In the genomic region with DNA sequence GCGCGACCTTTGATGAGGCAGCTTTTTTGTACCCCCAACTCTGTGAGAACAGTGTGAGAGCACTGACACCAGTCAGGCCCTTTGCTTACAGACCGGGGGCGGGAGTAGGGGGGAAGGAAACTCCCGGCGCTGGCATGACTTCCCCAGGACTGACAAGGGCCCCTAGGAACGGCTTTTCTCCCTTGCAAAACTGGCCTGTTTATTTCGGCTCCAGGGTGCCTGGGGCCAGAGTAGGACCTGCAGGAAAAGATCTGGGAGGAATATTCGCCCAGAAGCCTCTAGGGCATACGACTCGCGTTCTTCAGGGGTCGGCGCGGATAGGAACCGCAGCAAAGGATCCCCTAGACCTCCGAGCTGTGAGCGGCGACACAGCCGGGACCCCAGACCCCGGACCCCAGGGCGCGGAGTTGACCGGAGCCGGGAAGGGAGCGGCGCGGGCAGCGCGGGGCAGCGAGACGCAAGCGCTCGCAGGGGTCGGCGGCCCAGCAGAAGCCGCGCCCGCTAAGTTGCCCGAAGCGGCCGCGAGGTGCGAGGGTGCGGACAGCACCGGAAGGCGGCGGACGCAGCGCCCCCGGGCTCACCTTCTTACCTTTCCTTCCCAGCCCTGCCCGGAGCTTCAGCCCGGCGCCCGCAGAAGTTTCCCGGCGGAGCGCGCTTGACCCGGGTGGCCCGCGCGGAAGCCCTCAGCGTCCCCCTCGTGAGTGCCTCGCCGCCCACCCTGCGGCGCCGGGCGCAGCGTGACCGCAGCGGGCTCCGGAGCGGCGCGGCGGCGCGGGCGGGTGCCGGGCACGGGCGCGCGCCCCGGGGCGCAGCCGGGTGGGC, we compare ENCODE assay signal across 9 cellular contexts.
DNase-seq lines count a peak whose midpoint lies in the region; ATAC-seq and TF ChIP-seq lines count a peak whose summit lies in the region.
"Had no signal": no experiment of that assay in that cellular context is flagged by ENCODE, and none has a peak within 500 bp of the region (broad histone marks: within the 10 kb centered on the region; RNA-seq: fewer than 3 reads in every experiment).

A gene with protein sequence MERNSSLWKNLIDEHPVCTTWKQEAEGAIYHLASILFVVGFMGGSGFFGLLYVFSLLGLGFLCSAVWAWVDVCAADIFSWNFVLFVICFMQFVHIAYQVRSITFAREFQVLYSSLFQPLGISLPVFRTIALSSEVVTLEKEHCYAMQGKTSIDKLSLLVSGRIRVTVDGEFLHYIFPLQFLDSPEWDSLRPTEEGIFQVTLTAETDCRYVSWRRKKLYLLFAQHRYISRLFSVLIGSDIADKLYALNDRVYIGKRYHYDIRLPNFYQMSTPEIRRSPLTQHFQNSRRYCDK (minus strand): TSS at position 771 of the 822 bp plus-strand sequence. CDS start 18,105 bp downstream, outside the sequence.

- H3K4me3 ChIP-seq in HAP-1 (peak within 1 kb of the TSS; percentile 38), fibroblast of pulmonary artery (replicated peaks; ENCODE audit: low read depth, low read length) (peak within 1 kb of the TSS; percentile 64)

- peaks cover 57% of the 10 kb centered on the region for H3K27me3 Mint-ChIP-seq in nephron (ENCODE audit: low read depth)

- peaks cover 18% of the 10 kb centered on the region for H3K4me1 Mint-ChIP-seq in nephron

- no peaks in the 10 kb centered on the region for H3K27me3 ChIP-seq in HAP-1 (ENCODE audit: low read depth)

- ATAC-seq in SK-N-SH treated with all-trans-retinoic acid at 6 μM for 48 hours = peak; percentile 74
- ATAC-seq in HG02970 (IDR thresholded peaks at IDR 0.05; ENCODE audit: low FRiP score, unreplicated experiment) = no peak

- H3K36me3 Mint-ChIP-seq in nephron (ENCODE audit: low read depth) = no peaks in the 10 kb centered on the region

- DNase-seq in DMS153 treated with DMSO at 0.1 percent for 48 hours (lab: John Stamatoyannopoulos, UW; ENCODE audit: unreplicated experiment) (peak; percentile 19), HAP-1 (ENCODE audit: low spot score in 2 of 2) (peak in 1 of 2 experiments; percentile 61), fibroblast of pulmonary artery (ENCODE audit: low read depth) (peak; percentile 49), NCI-H1436 treated with DMSO at 0.1 percent for 48 hours (lab: John Stamatoyannopoulos, UW) (no peak)
- no peak for DNase-seq in stimulated activated naive CD4-positive, alpha-beta T cell treated with Interleukin-2 at 50 U/mL for 16 hours (lab: John Stamatoyannopoulos, UW)
- DNase-seq: activated B cell treated with CpG ODN at 0.5 μM for 24 hours had no signal

- in situ Hi-C loops in HAP-1 (cut with MboI; ENCODE audit: low sequenced_read_pairs) = no loop called here

- H3K27ac Mint-ChIP-seq in nephron = peak within 1 kb of the TSS in 1 of 3 experiments; percentile 7
- H3K27ac Mint-ChIP-seq: activated B cell treated with CpG ODN at 0.5 μM for 24 hours had no signal

- H3K4me1 ChIP-seq in HAP-1 = peaks cover 24% of the 10 kb centered on the region

- H3K4me3 Mint-ChIP-seq in nephron = peak within 1 kb of the TSS; percentile 80 to 91 (median 88)
- H3K4me3 Mint-ChIP-seq: activated B cell treated with CpG ODN at 0.5 μM for 24 hours had no signal

- no peaks in the 10 kb centered on the region for H3K9me3 Mint-ChIP-seq in nephron
- H3K9me3 Mint-ChIP-seq: activated B cell treated with CpG ODN at 0.5 μM for 24 hours had no signal

- no peaks in the 10 kb centered on the region for H3K36me3 ChIP-seq in HAP-1 (replicated peaks)

- no peak for TF ChIP-seq CTCF in fibroblast of pulmonary artery (IDR thresholded peaks at IDR 0.05; ENCODE audit: low read length, missing control alignments)
- no peak for TF ChIP-seq CTCF in nephron (IDR thresholded peaks at IDR 0.05; ENCODE audit: unreplicated experiment in 3 of 3)

- no peaks in the 10 kb centered on the region for H3K9me3 ChIP-seq in HAP-1

TF ChIP-seq in SK-N-SH treated with all-trans-retinoic acid at 6 μM for 48 hours, 23 proteins besides CTCF, POLR2A, EP300 and RAD21:
- TF ChIP-seq TCF4 (CRISPR knock-in tag; IDR thresholded peaks at IDR 0.05; ENCODE audit: borderline replicate concordance) (no peak), CSDC2 (CRISPR knock-in tag; IDR thresholded peaks at IDR 0.05) (0 out of 2 replicates have a peak, but pooled peaks have one; percentile 15)
TF ChIP-seq in SK-N-SH treated with all-trans-retinoic acid at 6 μM for 48 hours: peak in this region for 1.

Comparison
In these comparisons a context has a peak if more than half of its experiments do, and no peak if none do; other contexts are left out.
1. DNase-seq: peak in DMS153 treated with DMSO at 0.1 percent for 48 hours (single experiment) and fibroblast of pulmonary artery (single experiment); none in stimulated activated naive CD4-positive, alpha-beta T cell treated with Interleukin-2 at 50 U/mL for 16 hours (single experiment) and NCI-H1436 treated with DMSO at 0.1 percent for 48 hours (single experiment).